Comparison of ENCODE assay signal across 1 cellular context in genomic region chr3:71510485-71510884, GRCh38.
TF ChIP-seq lines count a peak whose summit lies in the region.

No MANE protein-coding gene starts in this region.

TF ChIP-seq in SK-N-SH, 30 proteins besides CTCF, POLR2A, EP300 and RAD21 (continued from another document):
- no peak for TF ChIP-seq TAF1 (IDR thresholded peaks at IDR 0.05; ENCODE audit: borderline replicate concordance, low read depth, low read length)
- no peak for TF ChIP-seq IRF3 (IDR thresholded peaks at IDR 0.05; ENCODE audit: low read depth, low read length)
- no peak for TF ChIP-seq FOXJ3 (CRISPR knock-in tag; IDR thresholded peaks at IDR 0.05)
